1 cellular context compared by ENCODE assay signal in the genomic region with DNA sequence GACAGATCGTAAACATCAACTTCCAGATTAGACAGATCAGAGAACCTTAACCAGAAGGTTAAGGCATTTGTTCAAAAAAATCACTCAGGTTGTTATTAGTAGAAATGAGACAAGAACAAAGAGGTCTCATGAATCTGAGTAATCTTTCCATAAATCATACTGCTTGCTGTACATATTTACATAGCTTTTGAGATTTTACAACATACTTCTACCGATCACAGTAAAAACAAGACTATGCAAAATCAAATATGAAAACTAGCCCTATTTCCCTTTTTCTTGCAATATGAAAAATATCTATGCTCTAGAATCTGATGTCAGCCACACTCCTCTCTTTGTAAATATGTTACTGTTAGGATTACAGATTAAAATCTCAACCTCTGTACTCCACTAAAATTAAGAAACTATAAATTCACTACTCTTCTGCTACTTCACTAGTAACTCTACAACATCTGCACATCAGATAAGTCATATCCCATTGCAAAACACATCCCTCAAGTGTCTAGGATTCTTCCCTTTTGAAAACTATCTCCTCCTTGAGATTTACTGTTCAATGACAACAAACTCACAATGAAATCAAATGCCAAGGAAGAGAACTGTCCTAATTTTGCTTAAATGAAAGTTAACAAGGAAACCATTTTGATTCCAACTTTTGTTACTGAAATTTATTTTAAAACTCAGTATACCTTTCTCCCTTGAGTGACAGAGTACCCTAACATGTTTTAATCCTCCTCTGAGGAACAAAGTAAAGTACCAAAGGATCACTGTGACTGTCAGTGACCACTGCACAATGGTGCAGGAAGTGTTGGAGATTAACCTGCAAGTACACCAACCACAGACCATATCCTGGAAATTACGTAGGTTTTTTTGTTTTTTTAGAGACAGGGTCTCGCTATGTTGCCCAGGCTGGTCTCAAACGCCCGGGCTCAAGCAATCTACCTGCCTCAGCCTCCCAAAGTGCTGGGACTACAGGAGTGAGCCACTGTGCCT.
TF ChIP-seq lines count a peak whose summit lies in the region.

No MANE protein-coding gene starts in this region.

TF ChIP-seq in GM12878, 131 proteins besides CTCF, POLR2A, EP300 and RAD21 (continued from another document):
- TF ChIP-seq, protein P1, sequence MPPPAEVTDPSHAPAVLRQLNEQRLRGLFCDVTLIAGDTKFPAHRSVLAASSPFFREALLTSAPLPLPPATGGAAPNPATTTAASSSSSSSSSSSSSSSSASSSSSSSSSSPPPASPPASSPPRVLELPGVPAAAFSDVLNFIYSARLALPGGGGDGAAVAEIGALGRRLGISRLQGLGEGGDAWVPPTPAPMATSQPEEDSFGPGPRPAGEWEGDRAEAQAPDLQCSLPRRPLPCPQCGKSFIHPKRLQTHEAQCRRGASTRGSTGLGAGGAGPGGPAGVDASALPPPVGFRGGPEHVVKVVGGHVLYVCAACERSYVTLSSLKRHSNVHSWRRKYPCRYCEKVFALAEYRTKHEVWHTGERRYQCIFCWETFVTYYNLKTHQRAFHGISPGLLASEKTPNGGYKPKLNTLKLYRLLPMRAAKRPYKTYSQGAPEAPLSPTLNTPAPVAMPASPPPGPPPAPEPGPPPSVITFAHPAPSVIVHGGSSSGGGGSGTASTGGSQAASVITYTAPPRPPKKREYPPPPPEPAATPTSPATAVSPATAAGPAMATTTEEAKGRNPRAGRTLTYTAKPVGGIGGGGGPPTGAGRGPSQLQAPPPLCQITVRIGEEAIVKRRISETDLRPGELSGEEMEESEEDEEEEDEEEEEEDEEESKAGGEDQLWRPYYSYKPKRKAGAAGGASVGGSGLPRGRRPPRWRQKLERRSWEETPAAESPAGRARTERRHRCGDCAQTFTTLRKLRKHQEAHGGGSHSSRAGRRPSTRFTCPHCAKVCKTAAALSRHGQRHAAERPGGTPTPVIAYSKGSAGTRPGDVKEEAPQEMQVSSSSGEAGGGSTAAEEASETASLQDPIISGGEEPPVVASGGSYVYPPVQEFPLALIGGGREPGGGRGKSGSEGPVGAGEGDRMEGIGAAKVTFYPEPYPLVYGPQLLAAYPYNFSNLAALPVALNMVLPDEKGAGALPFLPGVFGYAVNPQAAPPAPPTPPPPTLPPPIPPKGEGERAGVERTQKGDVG (CRISPR knock-in tag; IDR thresholded peaks at IDR 0.05), result no peak
- TF ChIP-seq TARDBP (IDR thresholded peaks at IDR 0.05; ENCODE audit: borderline replicate concordance), result no peak
- TF ChIP-seq, protein P2, sequence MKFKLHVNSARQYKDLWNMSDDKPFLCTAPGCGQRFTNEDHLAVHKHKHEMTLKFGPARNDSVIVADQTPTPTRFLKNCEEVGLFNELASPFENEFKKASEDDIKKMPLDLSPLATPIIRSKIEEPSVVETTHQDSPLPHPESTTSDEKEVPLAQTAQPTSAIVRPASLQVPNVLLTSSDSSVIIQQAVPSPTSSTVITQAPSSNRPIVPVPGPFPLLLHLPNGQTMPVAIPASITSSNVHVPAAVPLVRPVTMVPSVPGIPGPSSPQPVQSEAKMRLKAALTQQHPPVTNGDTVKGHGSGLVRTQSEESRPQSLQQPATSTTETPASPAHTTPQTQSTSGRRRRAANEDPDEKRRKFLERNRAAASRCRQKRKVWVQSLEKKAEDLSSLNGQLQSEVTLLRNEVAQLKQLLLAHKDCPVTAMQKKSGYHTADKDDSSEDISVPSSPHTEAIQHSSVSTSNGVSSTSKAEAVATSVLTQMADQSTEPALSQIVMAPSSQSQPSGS (IDR thresholded peaks at IDR 0.05; ENCODE audit: low read length), result peak; percentile 49; the same call in 1 of the 2 replicates
- TF ChIP-seq, protein P3, sequence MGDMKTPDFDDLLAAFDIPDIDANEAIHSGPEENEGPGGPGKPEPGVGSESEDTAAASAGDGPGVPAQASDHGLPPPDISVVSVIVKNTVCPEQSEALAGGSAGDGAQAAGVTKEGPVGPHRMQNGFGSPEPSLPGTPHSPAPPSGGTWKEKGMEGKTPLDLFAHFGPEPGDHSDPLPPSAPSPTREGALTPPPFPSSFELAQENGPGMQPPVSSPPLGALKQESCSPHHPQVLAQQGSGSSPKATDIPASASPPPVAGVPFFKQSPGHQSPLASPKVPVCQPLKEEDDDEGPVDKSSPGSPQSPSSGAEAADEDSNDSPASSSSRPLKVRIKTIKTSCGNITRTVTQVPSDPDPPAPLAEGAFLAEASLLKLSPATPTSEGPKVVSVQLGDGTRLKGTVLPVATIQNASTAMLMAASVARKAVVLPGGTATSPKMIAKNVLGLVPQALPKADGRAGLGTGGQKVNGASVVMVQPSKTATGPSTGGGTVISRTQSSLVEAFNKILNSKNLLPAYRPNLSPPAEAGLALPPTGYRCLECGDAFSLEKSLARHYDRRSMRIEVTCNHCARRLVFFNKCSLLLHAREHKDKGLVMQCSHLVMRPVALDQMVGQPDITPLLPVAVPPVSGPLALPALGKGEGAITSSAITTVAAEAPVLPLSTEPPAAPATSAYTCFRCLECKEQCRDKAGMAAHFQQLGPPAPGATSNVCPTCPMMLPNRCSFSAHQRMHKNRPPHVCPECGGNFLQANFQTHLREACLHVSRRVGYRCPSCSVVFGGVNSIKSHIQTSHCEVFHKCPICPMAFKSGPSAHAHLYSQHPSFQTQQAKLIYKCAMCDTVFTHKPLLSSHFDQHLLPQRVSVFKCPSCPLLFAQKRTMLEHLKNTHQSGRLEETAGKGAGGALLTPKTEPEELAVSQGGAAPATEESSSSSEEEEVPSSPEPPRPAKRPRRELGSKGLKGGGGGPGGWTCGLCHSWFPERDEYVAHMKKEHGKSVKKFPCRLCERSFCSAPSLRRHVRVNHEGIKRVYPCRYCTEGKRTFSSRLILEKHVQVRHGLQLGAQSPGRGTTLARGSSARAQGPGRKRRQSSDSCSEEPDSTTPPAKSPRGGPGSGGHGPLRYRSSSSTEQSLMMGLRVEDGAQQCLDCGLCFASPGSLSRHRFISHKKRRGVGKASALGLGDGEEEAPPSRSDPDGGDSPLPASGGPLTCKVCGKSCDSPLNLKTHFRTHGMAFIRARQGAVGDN (IDR thresholded peaks at IDR 0.05), result no peak
- no peak for TF ChIP-seq TCF3 (IDR thresholded peaks at IDR 0.05; ENCODE audit: borderline replicate concordance, insufficient read depth, low read depth, low read length)
- TF ChIP-seq, protein P4, sequence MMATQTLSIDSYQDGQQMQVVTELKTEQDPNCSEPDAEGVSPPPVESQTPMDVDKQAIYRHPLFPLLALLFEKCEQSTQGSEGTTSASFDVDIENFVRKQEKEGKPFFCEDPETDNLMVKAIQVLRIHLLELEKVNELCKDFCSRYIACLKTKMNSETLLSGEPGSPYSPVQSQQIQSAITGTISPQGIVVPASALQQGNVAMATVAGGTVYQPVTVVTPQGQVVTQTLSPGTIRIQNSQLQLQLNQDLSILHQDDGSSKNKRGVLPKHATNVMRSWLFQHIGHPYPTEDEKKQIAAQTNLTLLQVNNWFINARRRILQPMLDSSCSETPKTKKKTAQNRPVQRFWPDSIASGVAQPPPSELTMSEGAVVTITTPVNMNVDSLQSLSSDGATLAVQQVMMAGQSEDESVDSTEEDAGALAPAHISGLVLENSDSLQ (IDR thresholded peaks at IDR 0.05), result peak; percentile 61
- no peak for TF ChIP-seq CREB1 (IDR thresholded peaks at IDR 0.05; ENCODE audit: low read depth)
- TF ChIP-seq ETV6 (conservative IDR thresholded peaks at IDR 0.05 in 1 of 2, IDR thresholded peaks at IDR 0.05 in 1 of 2; ENCODE audit: borderline replicate concordance in 1 of 2, low read depth in 1 of 2), result peak in 1 of 2 experiments; percentile 78; a peak in 1 of 4 replicates
- TF ChIP-seq NFXL1 (IDR thresholded peaks at IDR 0.05; ENCODE audit: borderline replicate concordance), result no peak
- TF ChIP-seq, protein P5, sequence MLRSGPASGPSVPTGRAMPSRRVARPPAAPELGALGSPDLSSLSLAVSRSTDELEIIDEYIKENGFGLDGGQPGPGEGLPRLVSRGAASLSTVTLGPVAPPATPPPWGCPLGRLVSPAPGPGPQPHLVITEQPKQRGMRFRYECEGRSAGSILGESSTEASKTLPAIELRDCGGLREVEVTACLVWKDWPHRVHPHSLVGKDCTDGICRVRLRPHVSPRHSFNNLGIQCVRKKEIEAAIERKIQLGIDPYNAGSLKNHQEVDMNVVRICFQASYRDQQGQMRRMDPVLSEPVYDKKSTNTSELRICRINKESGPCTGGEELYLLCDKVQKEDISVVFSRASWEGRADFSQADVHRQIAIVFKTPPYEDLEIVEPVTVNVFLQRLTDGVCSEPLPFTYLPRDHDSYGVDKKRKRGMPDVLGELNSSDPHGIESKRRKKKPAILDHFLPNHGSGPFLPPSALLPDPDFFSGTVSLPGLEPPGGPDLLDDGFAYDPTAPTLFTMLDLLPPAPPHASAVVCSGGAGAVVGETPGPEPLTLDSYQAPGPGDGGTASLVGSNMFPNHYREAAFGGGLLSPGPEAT (IDR thresholded peaks at IDR 0.05; ENCODE audit: low read depth), result no peak
- TF ChIP-seq CREM (IDR thresholded peaks at IDR 0.05; ENCODE audit: low read depth), result 0 out of 2 replicates have a peak, but pooled peaks have one; percentile 7
- TF ChIP-seq, protein P6, sequence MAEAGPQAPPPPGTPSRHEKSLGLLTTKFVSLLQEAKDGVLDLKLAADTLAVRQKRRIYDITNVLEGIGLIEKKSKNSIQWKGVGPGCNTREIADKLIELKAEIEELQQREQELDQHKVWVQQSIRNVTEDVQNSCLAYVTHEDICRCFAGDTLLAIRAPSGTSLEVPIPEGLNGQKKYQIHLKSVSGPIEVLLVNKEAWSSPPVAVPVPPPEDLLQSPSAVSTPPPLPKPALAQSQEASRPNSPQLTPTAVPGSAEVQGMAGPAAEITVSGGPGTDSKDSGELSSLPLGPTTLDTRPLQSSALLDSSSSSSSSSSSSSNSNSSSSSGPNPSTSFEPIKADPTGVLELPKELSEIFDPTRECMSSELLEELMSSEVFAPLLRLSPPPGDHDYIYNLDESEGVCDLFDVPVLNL (IDR thresholded peaks at IDR 0.05; ENCODE audit: low read depth, low read length), result no peak
- no peak for TF ChIP-seq STAT3 (IDR thresholded peaks at IDR 0.05; ENCODE audit: low read depth, low read length)
- TF ChIP-seq NR2C1 (IDR thresholded peaks at IDR 0.05), result no peak
- TF ChIP-seq IKZF1 (conservative IDR thresholded peaks at IDR 0.05), result peak; percentile 42; the same call in 1 of the 2 replicates
- TF ChIP-seq JUNB (IDR thresholded peaks at IDR 0.05), result peak; percentile 46; the same call in 1 of the 2 replicates
- TF ChIP-seq IRF4 (IDR thresholded peaks at IDR 0.05; ENCODE audit: low read depth, low read length), result no peak
- TF ChIP-seq JUND (IDR thresholded peaks at IDR 0.05; ENCODE audit: low read depth, low read length), result no peak
- TF ChIP-seq NFIC (IDR thresholded peaks at IDR 0.05; ENCODE audit: low read depth, low read length), result 0 out of 2 replicates have a peak, but pooled peaks have one; percentile 14
- no peak for TF ChIP-seq BRCA1 (IDR thresholded peaks at IDR 0.05; ENCODE audit: low read depth, low read length)
- TF ChIP-seq HCFC1 (IDR thresholded peaks at IDR 0.05; ENCODE audit: low read length), result no peak
